Comparison of ENCODE assay signal across 13 cellular contexts in the genomic region with DNA sequence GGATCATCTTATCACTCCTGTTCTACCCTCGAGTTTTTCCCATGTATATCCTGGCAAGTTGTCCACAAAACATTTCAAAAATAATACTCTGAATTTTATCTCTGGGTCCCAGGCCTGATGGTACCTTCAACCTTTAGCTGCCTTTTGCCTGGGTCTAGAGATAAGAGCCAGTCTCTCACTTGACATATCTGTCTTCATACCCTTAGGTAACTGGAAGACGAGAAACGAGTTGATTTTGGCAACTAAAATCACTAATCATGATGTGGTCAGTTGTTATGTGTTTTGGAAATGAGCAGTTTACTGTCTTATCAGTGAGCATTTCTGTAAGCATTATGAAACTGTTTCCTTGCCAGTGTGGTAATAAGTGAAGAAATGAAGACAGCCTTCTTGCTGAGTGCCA. TPM values are rescaled to one million over a fixed set of nuclear protein-coding genes. Genes with fewer than 3 reads are reported as not detected.
A peak's percentile ranks its signal among the peaks of the same experiment; 100 is the strongest.
DNase-seq lines count a peak whose midpoint lies in the region; ATAC-seq, FAIRE-seq and TF ChIP-seq lines count a peak whose summit lies in the region.
"Had no signal": no experiment of that assay in that cellular context is flagged by ENCODE, and none has a peak within 500 bp of the region (broad histone marks: within the 10 kb centered on the region; RNA-seq: fewer than 3 reads in every experiment).

No MANE protein-coding gene starts in this region.

- H3K36me3 Mint-ChIP-seq in activated T-cell treated with anti-CD3 and anti-CD28 coated beads, Interleukin-2, amount 50 U/mL, for 24 hours (ENCODE audit: low read depth), result peaks cover 86% of the 10 kb centered on the region
- peaks cover 13% of the 10 kb centered on the region for H3K36me3 Mint-ChIP-seq in activated T-cell treated with anti-CD3 and anti-CD28 coated beads, Interleukin-2, amount 50 U/mL, for 4 hours (ENCODE audit: insufficient read depth)
- H3K36me3 Mint-ChIP-seq: naive B cell had no signal

- intact Hi-C loops in kidney (cut with DNase I), result no loop called here

- peaks cover 63% of the 10 kb centered on the region for H3K4me1 ChIP-seq in adipocyte (ENCODE audit: control insufficient read depth, insufficient read depth, low read length)
- peaks cover 28 to 41% of the 10 kb centered on the region in 2 donors for H3K4me1 ChIP-seq in kidney (ENCODE audit: control insufficient read depth in 1 of 2, insufficient read depth in 1 of 2, low read depth in 1 of 2, low read length in 2 of 2)
- peaks cover 0 to 91% (median 59%) of the 10 kb centered on the region in 4 donors for H3K4me1 ChIP-seq in tibial nerve

- H3K27me3 Mint-ChIP-seq in activated T-cell treated with anti-CD3 and anti-CD28 coated beads, Interleukin-2, amount 50 U/mL, for 24 hours, result no peaks in the 10 kb centered on the region
- no peaks in the 10 kb centered on the region for H3K27me3 Mint-ChIP-seq in activated T-cell treated with anti-CD3 and anti-CD28 coated beads, Interleukin-2, amount 50 U/mL, for 4 hours (ENCODE audit: low read depth)
- H3K27me3 Mint-ChIP-seq: naive B cell had no signal

- no peak for TF ChIP-seq POLR2A in tibial nerve (IDR thresholded peaks at IDR 0.05)

- TF ChIP-seq CTCF in kidney (IDR thresholded peaks at IDR 0.05; ENCODE audit: borderline replicate concordance, extremely low read depth, insufficient read depth), result no peak
- no peak for TF ChIP-seq CTCF in tibial nerve (IDR thresholded peaks at IDR 0.05)
- no peak for TF ChIP-seq CTCF in GM13976 (IDR thresholded peaks at IDR 0.05; ENCODE audit: borderline replicate concordance, control extremely low read depth, extremely low read depth, insufficient read depth, missing control alignments)

- H3K4me3 ChIP-seq in adipocyte (ENCODE audit: low read length) (no peak overlapping the region), kidney (ENCODE audit: low read length in 2 of 2) (no peak overlapping the region), tibial nerve (no peak overlapping the region)
- H3K4me3 ChIP-seq: A549 had no signal

- no peaks in the 10 kb centered on the region for H3K9me3 ChIP-seq in adipocyte (ENCODE audit: control insufficient read depth, low read length)
- H3K9me3 ChIP-seq in kidney (ENCODE audit: control insufficient read depth in 1 of 2, low read length in 2 of 2), result no peaks in the 10 kb centered on the region
- no peaks in the 10 kb centered on the region for H3K9me3 ChIP-seq in tibial nerve
- H3K9me3 ChIP-seq: A549 had no signal

- H3K36me3 ChIP-seq in adipocyte (ENCODE audit: control insufficient read depth, insufficient read depth, low read length, severe bottlenecking) (peaks cover 3% of the 10 kb centered on the region), kidney (ENCODE audit: control insufficient read depth in 1 of 2, insufficient read depth in 2 of 2, low read length in 2 of 2) (peaks cover 0 to 14% of the 10 kb centered on the region in 2 donors), tibial nerve (peaks cover 0 to 13% (median 0%) of the 10 kb centered on the region in 3 donors)

- H3K4me3 Mint-ChIP-seq in activated T-cell treated with anti-CD3 and anti-CD28 coated beads, Interleukin-2, amount 50 U/mL, for 24 hours, result no peak overlapping the region
- H3K4me3 Mint-ChIP-seq in activated T-cell treated with anti-CD3 and anti-CD28 coated beads, Interleukin-2, amount 50 U/mL, for 4 hours, result no peak overlapping the region

- H3K27ac Mint-ChIP-seq in activated T-cell treated with anti-CD3 and anti-CD28 coated beads, Interleukin-2, amount 50 U/mL, for 24 hours, result peak overlapping the region; percentile 85

- FAIRE-seq in kidney (lab: Jason Lieb, UNC), result no peak
- FAIRE-seq: A549 had no signal

- TF ChIP-seq EP300 in tibial nerve (IDR thresholded peaks at IDR 0.05), result peak in 1 of 2 donors; percentile 71

- 27 to 28% methylated on average over 3 of the region's 3 CpGs for WGBS in tibial nerve, 2 donors

- ATAC-seq in activated T-cell treated with anti-CD3 and anti-CD28 coated beads, Interleukin-2, amount 50 U/mL, for 4 hours, result no peak
- ATAC-seq in GM21360 (IDR thresholded peaks at IDR 0.05; ENCODE audit: unreplicated experiment), result no peak
- ATAC-seq: A549, esophagus mucosa, SK-N-SH treated with all-trans-retinoic acid at 6 μM for 48 hours had no signal

- H3K4me1 Mint-ChIP-seq in activated T-cell treated with anti-CD3 and anti-CD28 coated beads, Interleukin-2, amount 50 U/mL, for 24 hours (ENCODE audit: low read depth), result peaks cover 68% of the 10 kb centered on the region
- peaks cover 64% of the 10 kb centered on the region for H3K4me1 Mint-ChIP-seq in activated T-cell treated with anti-CD3 and anti-CD28 coated beads, Interleukin-2, amount 50 U/mL, for 4 hours (ENCODE audit: low read depth)

- no peaks in the 10 kb centered on the region for H3K9me3 Mint-ChIP-seq in activated T-cell treated with anti-CD3 and anti-CD28 coated beads, Interleukin-2, amount 50 U/mL, for 24 hours
- no peaks in the 10 kb centered on the region for H3K9me3 Mint-ChIP-seq in activated T-cell treated with anti-CD3 and anti-CD28 coated beads, Interleukin-2, amount 50 U/mL, for 4 hours
- H3K9me3 Mint-ChIP-seq: naive B cell had no signal

- H3K9ac ChIP-seq in adipocyte (ENCODE audit: low read length) (peak overlapping the region; percentile 55), kidney (ENCODE audit: low read length in 2 of 2) (peak overlapping the region in 1 of 2 donors; percentile 7)

- H3K27ac ChIP-seq in kidney (ENCODE audit: low read depth in 2 of 2, low read length in 2 of 2) (peak overlapping the region; percentile 30 to 38), tibial nerve (peak overlapping the region in 3 of 4 donors; percentile 32 to 97 (median 62))
- H3K27ac ChIP-seq: A549 had no signal

- in situ Hi-C loops in GM13976 (cut with MboI; ENCODE audit: low sequenced_read_pairs, unreplicated experiment), result no loop called here

- H3K27me3 ChIP-seq in adipocyte (replicated peaks; ENCODE audit: control insufficient read depth, insufficient read depth, low read length) (no peaks in the 10 kb centered on the region), tibial nerve (no peaks in the 10 kb centered on the region)

- no peak for DNase-seq in activated T-cell treated with anti-CD3 and anti-CD28 coated beads, Interleukin-2, amount 50 U/mL, for 24 hours
- DNase-seq in activated T-cell treated with anti-CD3 and anti-CD28 coated beads, Interleukin-2, amount 50 U/mL, for 4 hours, result no peak
- DNase-seq in adipocyte (ENCODE audit: low read depth), result peak; percentile 61
- no peak for DNase-seq in kidney
- no peak for DNase-seq in tibial nerve (ENCODE audit: low spot score in 2 of 2)
- DNase-seq in ureter (ENCODE audit: low spot score), result no peak
- DNase-seq in GM13976 (ENCODE audit: low spot score), result no peak
- DNase-seq: naive B cell, NCI-H146 had no signal

RNA-seq across cellular contexts. Expression of a gene that starts 6.3 kb away (rescaled TPM):
- 100 to 1,000 TPM; 152 to 169 (median 161) TPM for total RNA-seq in activated T-cell treated with anti-CD3 and anti-CD28 coated beads, Interleukin-2, amount 50 U/mL, for 4 hours
- total RNA-seq in kidney, result 229 TPM
- 220 TPM for polyA plus RNA-seq in kidney (ENCODE audit: insufficient read depth, low read depth, low replicate concordance)
- 100 to 1,000 TPM; 201 to 306 (median 264) TPM for total RNA-seq in tibial nerve
- total RNA-seq in ureter, result 236 TPM

RNA-seq across cellular contexts. Expression of a gene that starts 11.5 kb away (rescaled TPM):
- 10 to 100 TPM; 23.6 to 29.9 (median 26.4) TPM for total RNA-seq in activated T-cell treated with anti-CD3 and anti-CD28 coated beads, Interleukin-2, amount 50 U/mL, for 4 hours
- total RNA-seq in kidney (26.5 TPM), tibial nerve (10 to 100 TPM; 21.6 to 23.7 (median 23.4) TPM), ureter (28.8 TPM)
- polyA plus RNA-seq in kidney (ENCODE audit: insufficient read depth, low read depth, low replicate concordance), result 60.8 TPM

RNA-seq across cellular contexts. Expression of a gene that starts 40.8 kb away (rescaled TPM):
- 10 to 100 TPM; 81.6 to 93.0 (median 92.6) TPM for total RNA-seq in activated T-cell treated with anti-CD3 and anti-CD28 coated beads, Interleukin-2, amount 50 U/mL, for 4 hours
- 50.0 TPM for total RNA-seq in kidney
- 111 TPM for polyA plus RNA-seq in kidney (ENCODE audit: insufficient read depth, low read depth, low replicate concordance)
- total RNA-seq in tibial nerve, result 10 to 100 TPM; 32.6 to 57.6 (median 51.7) TPM
- total RNA-seq in ureter, result 54.6 TPM

RNA-seq across cellular contexts. Expression of a gene that starts 44.5 kb away (rescaled TPM):
- total RNA-seq in activated T-cell treated with anti-CD3 and anti-CD28 coated beads, Interleukin-2, amount 50 U/mL, for 4 hours, result 100 to 1,000 TPM; 243 to 252 (median 248) TPM
- total RNA-seq in kidney (258 TPM), tibial nerve (100 to 1,000 TPM; 175 to 306 (median 258) TPM), ureter (313 TPM)
- polyA plus RNA-seq in kidney (ENCODE audit: insufficient read depth, low read depth, low replicate concordance), result 757 TPM
